Comparison of ENCODE assay signal across 19 cellular contexts in genomic region chr10:459743-460142, GRCh38.
"Had no signal": no experiment of that assay in that cellular context is flagged by ENCODE, and none has a peak within 500 bp of the region (broad histone marks: within the 10 kb centered on the region; RNA-seq: fewer than 3 reads in every experiment).

No MANE protein-coding gene starts in this region.

- H3K9me3 ChIP-seq: heart left ventricle, mucosa of descending colon, psoas muscle, spleen, testis, transverse colon had no signal

- H3K27me3 ChIP-seq: heart left ventricle, spleen, testis, transverse colon had no signal

- H3K27ac Mint-ChIP-seq: endodermal cell; natural killer cell; stimulated activated memory B cell treated with anti-CD40 and anti-IgM and Interleukin-4, amounts not matched to agents 10 μg/mL and 1 μg/mL and 100 μg/mL, for 72 hours; stimulated activated naive CD8-positive, alpha-beta T cell treated with anti-CD3 and anti-CD28 coated beads, Interleukin-15, amount 100 ng/mL, for 72 hours had no signal

- H3K4me1 Mint-ChIP-seq: natural killer cell; stimulated activated memory B cell treated with anti-CD40 and anti-IgM and Interleukin-4, amounts not matched to agents 10 μg/mL and 1 μg/mL and 100 μg/mL, for 72 hours had no signal

- H3K27ac ChIP-seq: psoas muscle, spleen, testis, transverse colon had no signal

- H3K9me3 Mint-ChIP-seq: natural killer cell had no signal

- DNase-seq: dermis blood vessel endothelial cell; effector CD4-positive, alpha-beta T cell; endodermal cell; heart left ventricle; hypothalamus; kidney glomerular epithelial cell; mammary epithelial cell; mucosa of descending colon; natural killer cell; psoas muscle; stimulated activated CD4-positive, alpha-beta T cell treated with anti-CD3 and anti-CD28 coated beads, Interleukin-15, amount 100 ng/mL, for 24 hours; stimulated activated CD4-positive, alpha-beta T cell treated with anti-CD3 and anti-CD28 coated beads, Interleukin-1b, Interleukin-23, amount 100 ng/mL, for 48 hours; stimulated activated CD4-positive, alpha-beta T cell treated with anti-CD3 and anti-CD28 coated beads, Interleukin-4, amount 100 ng/mL, for 24 hours; stimulated activated naive CD8-positive, alpha-beta T cell treated with anti-CD3 and anti-CD28 coated beads, Interleukin-15, amount 100 ng/mL, for 72 hours; testis; transverse colon had no signal

- ATAC-seq: mucosa of descending colon; natural killer cell; psoas muscle; sciatic nerve; stimulated activated memory B cell treated with anti-CD40 and anti-IgM and Interleukin-4, amounts not matched to agents 10 μg/mL and 1 μg/mL and 100 μg/mL, for 72 hours; stimulated activated naive CD8-positive, alpha-beta T cell treated with anti-CD3 and anti-CD28 coated beads, Interleukin-15, amount 100 ng/mL, for 72 hours had no signal

- H3K36me3 ChIP-seq: heart left ventricle, spleen, transverse colon had no signal

- H3K4me1 ChIP-seq: spleen had no signal

- H3K27me3 Mint-ChIP-seq: stimulated activated naive CD8-positive, alpha-beta T cell treated with anti-CD3 and anti-CD28 coated beads, Interleukin-15, amount 100 ng/mL, for 72 hours had no signal

- H3K4me3 Mint-ChIP-seq: endodermal cell; natural killer cell; stimulated activated memory B cell treated with anti-CD40 and anti-IgM and Interleukin-4, amounts not matched to agents 10 μg/mL and 1 μg/mL and 100 μg/mL, for 72 hours; stimulated activated naive CD8-positive, alpha-beta T cell treated with anti-CD3 and anti-CD28 coated beads, Interleukin-15, amount 100 ng/mL, for 72 hours had no signal

- H3K4me3 ChIP-seq: heart left ventricle, mucosa of descending colon, psoas muscle, spleen, testis, transverse colon had no signal

- H3K36me3 Mint-ChIP-seq: natural killer cell had no signal
